ENCODE assay signal across 10 cellular contexts in the genomic region with DNA sequence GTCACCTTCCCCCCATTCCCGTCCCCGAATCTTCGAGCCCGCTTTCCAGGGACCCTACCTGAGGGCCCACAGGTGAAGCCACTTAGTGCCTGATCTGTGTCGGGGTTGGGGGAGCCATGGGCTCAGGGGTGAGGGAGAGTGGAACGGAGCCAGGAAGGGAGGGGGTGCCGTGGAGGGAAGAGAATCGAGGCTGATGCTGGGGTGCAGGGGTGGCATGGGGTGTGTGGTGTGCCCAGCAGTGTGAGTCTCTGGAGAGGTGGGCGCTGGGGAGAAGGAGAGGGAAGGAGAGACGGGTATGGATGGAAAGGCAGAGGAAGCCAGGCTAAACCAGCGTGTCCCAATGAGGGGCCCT. TPM values are rescaled to one million over a fixed set of nuclear protein-coding genes. Genes with fewer than 3 reads are reported as not detected.
DNase-seq lines count a peak whose midpoint lies in the region; ATAC-seq, FAIRE-seq and TF ChIP-seq lines count a peak whose summit lies in the region.
"Had no signal": no experiment of that assay in that cellular context is flagged by ENCODE, and none has a peak within 500 bp of the region (broad histone marks: within the 10 kb centered on the region; RNA-seq: fewer than 3 reads in every experiment).

No MANE protein-coding gene starts in this region.

- H2AFZ ChIP-seq in H1 (ENCODE audit: low read length) (no peak overlapping the region), neuronal stem cell (ENCODE audit: low read length) (peak overlapping the region; percentile 94)

- H3K4me2 ChIP-seq in H1 (ENCODE audit: insufficient read depth in 1 of 2, low read depth in 2 of 2, low read length in 2 of 2) (peak overlapping the region; percentile 79 to 83), neuronal stem cell (ENCODE audit: insufficient read depth, low read length, poor library complexity, severe bottlenecking) (no peak overlapping the region)

- TF ChIP-seq CTCF in 22Rv1 (IDR thresholded peaks at IDR 0.05) (no peak), H1 (IDR thresholded peaks at IDR 0.05; ENCODE audit: control extremely low read depth in 1 of 3, insufficient read depth in 1 of 3, low read depth in 1 of 3, low read length in 3 of 3) (no peak)

- H3K9ac ChIP-seq in H1 (replicated peaks in 1 of 4; ENCODE audit: extremely low read depth in 1 of 4, low read depth in 3 of 4, low read length in 3 of 4) (peak overlapping the region in 3 of 4 experiments; percentile 12 to 58 (median 56); a peak in 4 of 7 replicates), neuronal stem cell (ENCODE audit: low read depth, low read length, poor library complexity) (peak overlapping the region; percentile 63)

- CTCF ChIA-PET in H1 (lab: Charles Lee; ENCODE audit: partially characterized antibody): no interaction called here

- H3K36me3 ChIP-seq in H1 (ENCODE audit: control insufficient read depth in 2 of 4, insufficient read depth in 4 of 4, low read length in 3 of 4): no peaks in the 10 kb centered on the region; a peak in 1 of 8 replicates
- H3K36me3 ChIP-seq in neuronal stem cell (replicated peaks in 1 of 2; ENCODE audit: control insufficient read depth in 2 of 2, insufficient read depth in 2 of 2, low read length in 2 of 2): no peaks in the 10 kb centered on the region

- H3K4me1 ChIP-seq in H1 (replicated peaks in 1 of 4; ENCODE audit: control insufficient read depth in 3 of 4, insufficient read depth in 4 of 4, low read length in 3 of 4) (peaks cover 5 to 34% (median 23%) of the 10 kb centered on the region in 4 experiments), neuronal stem cell (ENCODE audit: control insufficient read depth in 2 of 2, insufficient read depth in 1 of 2, low read depth in 1 of 2, low read length in 2 of 2) (peaks cover 14 to 17% of the 10 kb centered on the region in 2 donors)

- peak overlapping the region; percentile 59 for H4K5ac ChIP-seq in H1 (ENCODE audit: insufficient read length, low read depth, low read length)

- H3K4me3 ChIP-seq in H1 (ENCODE audit: extremely low read depth in 1 of 4, insufficient read depth in 2 of 4, low read depth in 3 of 4, low read length in 4 of 4) (peak overlapping the region in 1 of 4 experiments; percentile 66; a peak in 2 of 8 replicates), neuronal stem cell (ENCODE audit: low read length in 2 of 2) (peak overlapping the region in 1 of 2 donors; percentile 24)

- H2BK5ac ChIP-seq in H1 (ENCODE audit: low read depth, low read length) (peak overlapping the region; percentile 93; the same call in 1 of the 2 replicates), neuronal stem cell (ENCODE audit: low read length) (peak overlapping the region; percentile 5)

- peaks cover 2 to 5% of the 10 kb centered on the region in 2 experiments for H4K20me1 ChIP-seq in H1 (replicated peaks in 1 of 2; ENCODE audit: control insufficient read depth in 1 of 2, insufficient read depth in 2 of 2, low read length in 2 of 2)

- TF ChIP-seq RAD21 in H1 (IDR thresholded peaks at IDR 0.05 in 1 of 2, conservative IDR thresholded peaks at IDR 0.05 in 1 of 2; ENCODE audit: low read depth in 2 of 2, low read length in 2 of 2): no peak

- H3K79me2 ChIP-seq in H1 (ENCODE audit: control insufficient read depth in 1 of 2, insufficient read depth in 2 of 2, low read length in 2 of 2): peaks cover 0 to 12% of the 10 kb centered on the region in 2 experiments; a peak in 1 of 4 replicates

- 0 out of 2 replicates have a peak overlapping the region, but pooled peaks have one; percentile 10 for H2AK5ac ChIP-seq in H1 (ENCODE audit: low read depth, low read length)
- peak overlapping the region; percentile 96 for H2AK5ac ChIP-seq in neuronal stem cell (ENCODE audit: low read depth, low read length)

- H3K27ac ChIP-seq in 22Rv1: peak overlapping the region; percentile 69
- H3K27ac ChIP-seq in H1 (ENCODE audit: low read depth, low read length): peak overlapping the region; percentile 65; the same call in 1 of the 2 replicates
- H3K27ac ChIP-seq in neuronal stem cell (replicated peaks; ENCODE audit: low read length): no peak overlapping the region
- H3K27ac ChIP-seq: HL-60 had no signal

- peak overlapping the region; percentile 98 for H4K91ac ChIP-seq in H1 (replicated peaks; ENCODE audit: insufficient read length, low read length)
- peak overlapping the region; percentile 38 for H4K91ac ChIP-seq in neuronal stem cell (ENCODE audit: low read depth, low read length, poor library complexity)

- peaks cover 7% of the 10 kb centered on the region; the same call in 1 of the 2 replicates for H3K23me2 ChIP-seq in H1 (ENCODE audit: low read depth, low read length)

- H2BK120ac ChIP-seq in H1 (replicated peaks; ENCODE audit: low read depth, low read length) (peak overlapping the region; percentile 66), neuronal stem cell (ENCODE audit: low read depth, low read length) (no peak overlapping the region)

- FAIRE-seq in H1 (lab: Jason Lieb, UNC): no peak

- H3K4ac ChIP-seq in H1 (replicated peaks; ENCODE audit: insufficient read length, low read depth, low read length) (peak overlapping the region; percentile 10), neuronal stem cell (ENCODE audit: low read length) (peak overlapping the region; percentile 89)

- H3K18ac ChIP-seq in H1 (ENCODE audit: extremely low read depth, low read length): peak overlapping the region; percentile 72; the same call in 1 of the 2 replicates
- peak overlapping the region; percentile 73 for H3K18ac ChIP-seq in neuronal stem cell (ENCODE audit: low read length)

- H3K79me1 ChIP-seq in H1 (ENCODE audit: low read depth, low read length) (no peaks in the 10 kb centered on the region), neuronal stem cell (ENCODE audit: low read depth, low read length) (peaks cover 2% of the 10 kb centered on the region)

- H4K8ac ChIP-seq in H1 (ENCODE audit: extremely low read depth, insufficient read depth, low read length) (peak overlapping the region; percentile 75; the same call in 1 of the 2 replicates), neuronal stem cell (ENCODE audit: low read depth, low read length) (no peak overlapping the region)

- H2BK15ac ChIP-seq in H1 (ENCODE audit: low read length) (peak overlapping the region; percentile 95; the same call in 1 of the 2 replicates), neuronal stem cell (ENCODE audit: low read length) (peak overlapping the region; percentile 86)

- POLR2A ChIA-PET in H1 (lab: Charles Lee; ENCODE audit: partially characterized antibody): no interaction called here

- no peaks in the 10 kb centered on the region for H3K9me3 Mint-ChIP-seq in IgD-negative memory B cell

- WGBS in H1 (ENCODE audit: extremely low coverage in 1 of 2, insufficient coverage in 1 of 2, insufficient read length in 1 of 2, insufficient replicate concordance in 2 of 2, low coverage in 1 of 2, low lambda C conversion rate in 2 of 2, missing lambda C conversion rate in 1 of 2), 2 experiments: 61% methylated on average over 10 of the region's 11 CpGs; no CpG with 5 or more reads in 1 of the 2 experiments
- WGBS in neuronal stem cell (ENCODE audit: extremely low coverage in 2 of 2, insufficient read length in 2 of 2, insufficient replicate concordance in 1 of 2), 2 donors: no CpG with 5 or more reads among the region's 11 CpGs

- peaks cover 11% of the 10 kb centered on the region for H3K27me3 Mint-ChIP-seq in IgD-negative memory B cell

- H3K36me3 Mint-ChIP-seq in IgD-negative memory B cell: no peaks in the 10 kb centered on the region

- no peak for TF ChIP-seq POLR2A in H1 (IDR thresholded peaks at IDR 0.05; ENCODE audit: control extremely low read depth in 1 of 2, low read depth in 2 of 2, low read length in 2 of 2)

- H2BK12ac ChIP-seq in H1 (ENCODE audit: low read depth, low read length): peak overlapping the region; percentile 97
- peak overlapping the region; percentile 8 for H2BK12ac ChIP-seq in neuronal stem cell (ENCODE audit: low read length)

- H3K4me1 Mint-ChIP-seq in IgD-negative memory B cell: peaks cover 18 to 26% (median 22%) of the 10 kb centered on the region in 3 donors

- H3K14ac ChIP-seq in H1 (ENCODE audit: insufficient read length): no peak overlapping the region
- no peak overlapping the region for H3K14ac ChIP-seq in neuronal stem cell (ENCODE audit: low read length)

- peak overlapping the region in 1 of 3 donors; percentile 5 for H3K27ac Mint-ChIP-seq in IgD-negative memory B cell

- DNase-seq in H1 (ENCODE audit: low read depth in 1 of 2, low spot score in 2 of 2) (no peak), neuronal stem cell (ENCODE audit: low spot score) (no peak), NCI-H82 (lab: John Stamatoyannopoulos, UW) (no peak), iPS-NIHi7 (ENCODE audit: extremely low spot score) (no peak)
- no peak for DNase-seq in stimulated activated CD4-positive, alpha-beta T cell treated with anti-CD3 and anti-CD28 coated beads, Interleukin-1b, Interleukin-23, amount 100 ng/mL, for 48 hours
- DNase-seq: SHP77 treated with DMSO at 0.1 percent for 48 hours had no signal

- H3K56ac ChIP-seq in H1 (replicated peaks; ENCODE audit: insufficient read length, low read depth, low read length): no peak overlapping the region

- TF ChIP-seq EP300 in H1 (IDR thresholded peaks at IDR 0.05; ENCODE audit: borderline replicate concordance in 1 of 2, low read depth in 2 of 2, low read length in 2 of 2): no peak

- H2BK20ac ChIP-seq in H1 (ENCODE audit: low read length): 0 out of 2 replicates have a peak overlapping the region, but pooled peaks have one; percentile 90

- H3K27me3 ChIP-seq in H1 (replicated peaks in 1 of 4; ENCODE audit: control insufficient read depth in 3 of 4, extremely low read depth in 1 of 4, insufficient read depth in 3 of 4, low read length in 3 of 4) (no peaks in the 10 kb centered on the region), neuronal stem cell (ENCODE audit: control insufficient read depth in 3 of 3, insufficient read depth in 3 of 3, low read depth in 1 of 3, low read length in 3 of 3) (peaks cover 0 to 10% (median 0%) of the 10 kb centered on the region in 3 experiments)

- no peak for ATAC-seq in GM18502 (IDR thresholded peaks at IDR 0.05; ENCODE audit: poor library complexity, unreplicated experiment)

- no peak overlapping the region for H3K23ac ChIP-seq in H1 (ENCODE audit: insufficient read length)
- H3K23ac ChIP-seq in neuronal stem cell (ENCODE audit: low read depth, low read length, poor library complexity): peak overlapping the region; percentile 90

- H3K4me3 Mint-ChIP-seq in IgD-negative memory B cell: peak overlapping the region in 3 of 4 donors; percentile 75 to 93 (median 78)

- no peaks in the 10 kb centered on the region for H3K9me3 ChIP-seq in H1 (ENCODE audit: insufficient read depth in 2 of 2, low read depth in 1 of 2, low read length in 1 of 2)
- no peaks in the 10 kb centered on the region for H3K9me3 ChIP-seq in neuronal stem cell (replicated peaks in 1 of 2; ENCODE audit: control insufficient read depth in 2 of 2, insufficient read depth in 1 of 2, low read depth in 1 of 2, low read length in 2 of 2)

RNA-seq across cellular contexts. Expression of gene HPN, which starts 1.1 kb away (rescaled TPM):
- not detected for polyA plus RNA-seq in IgD-negative memory B cell
- total RNA-seq in H1 (2021; fragmentation: NEBNext Ultra II Directional; extraction: Animal tissue kit (Norgen Biotek cat#: 25700)): 12.3 and 14.7 TPM in 2 replicates
- polyA plus RNA-seq in H1 (2011; rRNA removed): 33.7 and 49.9 TPM in 2 replicates
- polyA plus RNA-seq in H1 (2011; cell fraction: cytosol; rRNA removed): 32.0 TPM
- 86.2 TPM for polyA plus RNA-seq in H1 (2011; cell fraction: nucleus; rRNA removed)
- polyA plus RNA-seq in H1 (2012, experiment 1 of 2): 8.3 to 24.9 TPM (median 19.7 TPM) in 4 replicates
- 19.5 TPM for polyA plus RNA-seq in H1 (2012, experiment 2 of 2)
- polyA plus RNA-seq in H1 (2013, experiment 1 of 2): 14.3 TPM
- polyA plus RNA-seq in H1 (2013, experiment 2 of 2): 13.3 TPM
- 6.3 and 7.6 TPM in 2 replicates for polyA minus RNA-seq in H1 (2011; rRNA and poly(A)+ RNA removed)
- polyA minus RNA-seq in H1 (2011; cell fraction: cytosol; rRNA and poly(A)+ RNA removed): 16.4 TPM
- polyA minus RNA-seq in H1 (2011; cell fraction: nucleus; rRNA and poly(A)+ RNA removed): 19.0 TPM
- polyA plus RNA-seq in neuronal stem cell (2013, experiment 1 of 2): 0.36 TPM
- 0.28 TPM for polyA plus RNA-seq in neuronal stem cell (2013, experiment 2 of 2)

RNA-seq across cellular contexts. Expression of gene SCN1B, which starts 10.2 kb away (rescaled TPM):
- polyA plus RNA-seq in IgD-negative memory B cell: not detected
- 3.3 and 3.5 TPM in 2 replicates for total RNA-seq in H1 (2021; fragmentation: NEBNext Ultra II Directional; extraction: Animal tissue kit (Norgen Biotek cat#: 25700))
- polyA plus RNA-seq in H1 (2011; rRNA removed): 3.1 and 4.1 TPM in 2 replicates
- 3.9 TPM for polyA plus RNA-seq in H1 (2011; cell fraction: cytosol; rRNA removed)
- 8.6 TPM for polyA plus RNA-seq in H1 (2011; cell fraction: nucleus; rRNA removed)
- polyA plus RNA-seq in H1 (2012, experiment 1 of 2): 2.8 to 4.5 TPM (median 3.7 TPM) in 4 replicates
- polyA plus RNA-seq in H1 (2012, experiment 2 of 2): 2.3 TPM
- 1.9 TPM for polyA plus RNA-seq in H1 (2013, experiment 1 of 2)
- polyA plus RNA-seq in H1 (2013, experiment 2 of 2): 1.7 TPM
- 1.5 and 4.7 TPM in 2 replicates for polyA minus RNA-seq in H1 (2011; rRNA and poly(A)+ RNA removed)
- polyA minus RNA-seq in H1 (2011; cell fraction: cytosol; rRNA and poly(A)+ RNA removed): 3.4 TPM
- polyA minus RNA-seq in H1 (2011; cell fraction: nucleus; rRNA and poly(A)+ RNA removed): 3.0 TPM
- 2.8 TPM for polyA plus RNA-seq in neuronal stem cell (2013, experiment 1 of 2)
- polyA plus RNA-seq in neuronal stem cell (2013, experiment 2 of 2): 2.8 TPM

RNA-seq across cellular contexts. Expression of gene GRAMD1A, which starts 40.3 kb away (rescaled TPM):
- polyA plus RNA-seq in IgD-negative memory B cell (18.1 TPM), H1 (2011; rRNA removed) (113 and 176 TPM in 2 replicates)
- 152 and 154 TPM in 2 replicates for total RNA-seq in H1 (2021; fragmentation: NEBNext Ultra II Directional; extraction: Animal tissue kit (Norgen Biotek cat#: 25700))
- polyA plus RNA-seq in H1 (2011; cell fraction: cytosol; rRNA removed): 103 TPM
- 333 TPM for polyA plus RNA-seq in H1 (2011; cell fraction: nucleus; rRNA removed)
- polyA plus RNA-seq in H1 (2012, experiment 1 of 2): 101 to 139 TPM (median 129 TPM) in 4 replicates
- polyA plus RNA-seq in H1 (2012, experiment 2 of 2): 109 TPM
- polyA plus RNA-seq in H1 (2013, experiment 1 of 2): 139 TPM
- 137 TPM for polyA plus RNA-seq in H1 (2013, experiment 2 of 2)
- 113 and 127 TPM in 2 replicates for polyA minus RNA-seq in H1 (2011; rRNA and poly(A)+ RNA removed)
- polyA minus RNA-seq in H1 (2011; cell fraction: cytosol; rRNA and poly(A)+ RNA removed): 87.8 TPM
- 91.4 TPM for polyA minus RNA-seq in H1 (2011; cell fraction: nucleus; rRNA and poly(A)+ RNA removed)
- polyA plus RNA-seq in neuronal stem cell (2013, experiment 1 of 2): 74.8 TPM
- 73.3 TPM for polyA plus RNA-seq in neuronal stem cell (2013, experiment 2 of 2)
